In the genomic region with DNA sequence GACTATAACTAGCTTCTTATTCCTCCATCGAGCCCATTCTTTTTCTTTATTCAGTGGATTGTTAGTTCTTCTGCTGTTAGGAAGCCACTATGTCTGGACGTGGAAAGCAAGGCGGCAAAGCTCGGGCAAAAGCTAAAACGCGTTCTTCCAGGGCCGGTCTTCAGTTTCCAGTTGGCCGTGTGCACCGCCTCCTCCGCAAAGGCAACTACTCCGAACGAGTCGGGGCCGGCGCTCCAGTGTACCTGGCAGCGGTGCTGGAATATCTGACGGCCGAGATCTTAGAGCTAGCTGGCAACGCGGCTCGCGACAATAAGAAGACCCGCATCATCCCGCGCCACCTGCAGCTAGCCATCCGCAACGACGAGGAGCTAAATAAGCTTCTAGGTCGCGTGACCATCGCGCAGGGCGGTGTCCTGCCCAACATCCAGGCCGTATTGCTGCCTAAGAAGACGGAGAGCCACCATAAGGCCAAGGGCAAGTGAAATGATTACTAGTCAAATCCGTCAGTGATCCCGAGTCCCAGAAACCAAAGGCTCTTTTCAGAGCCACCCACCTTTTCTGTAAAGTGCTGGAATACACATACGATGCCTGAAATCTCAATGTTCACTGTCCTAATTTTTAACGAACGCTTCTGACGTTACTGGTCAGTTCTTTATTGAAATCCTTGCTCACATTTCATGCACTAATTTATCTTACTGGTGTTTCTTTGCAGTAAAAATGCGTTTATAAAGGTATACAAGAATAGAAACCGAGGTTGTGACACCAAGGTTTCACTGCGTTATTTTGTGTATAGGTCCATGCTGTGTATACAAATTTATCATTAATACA, we compare ENCODE assay signal across 8 cellular contexts.
DNase-seq lines count a peak whose midpoint lies in the region; ATAC-seq and TF ChIP-seq lines count a peak whose summit lies in the region.

No MANE protein-coding gene starts in this region.

- ATAC-seq in HG02610 (IDR thresholded peaks at IDR 0.05; ENCODE audit: unreplicated experiment) = peak; percentile 47

- no peaks in the 10 kb centered on the region for H3K36me3 Mint-ChIP-seq in endodermal cell (ENCODE audit: low read depth)

- H3K4me3 Mint-ChIP-seq in endodermal cell = no peak overlapping the region

- peak; percentile 63 for TF ChIP-seq CTCF in endodermal cell (conservative IDR thresholded peaks at IDR 0.05)

- H3K4me1 ChIP-seq in endodermal cell (ENCODE audit: control insufficient read depth, insufficient read depth, low read length) = no peaks in the 10 kb centered on the region

- no peaks in the 10 kb centered on the region for H3K27me3 Mint-ChIP-seq in endodermal cell (ENCODE audit: insufficient read depth)

- H3K4me3 ChIP-seq in GM08714 (ENCODE audit: low read length) (peak overlapping the region; percentile 56), endodermal cell (ENCODE audit: low read length) (peak overlapping the region; percentile 88)

- H3K9ac ChIP-seq in endodermal cell (ENCODE audit: extremely low read depth, low read length, poor library complexity, severe bottlenecking) = peak overlapping the region; percentile 85

- 2 to 15% methylated on average over 31 to 44 of the region's 44 CpGs for WGBS in endodermal cell (ENCODE audit: insufficient coverage in 1 of 2, insufficient read length in 1 of 2), 2 experiments

- peak overlapping the region; percentile 97 for H3K27ac ChIP-seq in endodermal cell (ENCODE audit: low read depth, low read length)
- peak overlapping the region; percentile 91 for H3K27ac ChIP-seq in substantia nigra (ENCODE audit: low read depth, low read length, poor library complexity, severe bottlenecking)

- H3K27me3 ChIP-seq in endodermal cell (ENCODE audit: control insufficient read depth, insufficient read depth, low read length, poor library complexity, severe bottlenecking) = no peaks in the 10 kb centered on the region

- no peaks in the 10 kb centered on the region for H3K36me3 ChIP-seq in endodermal cell (ENCODE audit: control insufficient read depth, insufficient read depth, low read length)

- H3K27ac Mint-ChIP-seq in endodermal cell = no peak overlapping the region

- H3K9me3 Mint-ChIP-seq in endodermal cell = no peaks in the 10 kb centered on the region

- H3K9me3 ChIP-seq in endodermal cell (ENCODE audit: control insufficient read depth, low read length) = no peaks in the 10 kb centered on the region

- DNase-seq in NCI-H524 (lab: John Stamatoyannopoulos, UW) (peak; percentile 86 to 94), endodermal cell (peak; percentile 94), myocyte (ENCODE audit: low read depth) (peak; percentile 77), substantia nigra (lab: John Stamatoyannopoulos, UW) (peak in 34 of 49 donors; percentile 22 to 87 (median 50)), OCI-M2 (lab: John Stamatoyannopoulos, UW; ENCODE audit: unreplicated experiment) (no peak)
- peak; percentile 90 for DNase-seq in activated CD8-positive, alpha-beta memory T cell treated with anti-CD3 and anti-CD28 coated beads for 24 hours

- peaks cover 19% of the 10 kb centered on the region for H3K4me1 Mint-ChIP-seq in endodermal cell
